ENCODE assay signal across 20 cellular contexts in genomic region chr3:32202496-32202895, GRCh38. TPM values are rescaled to one million over a fixed set of nuclear protein-coding genes. Genes with fewer than 3 reads are reported as not detected.
DNase-seq lines count a peak whose midpoint lies in the region; ATAC-seq and TF ChIP-seq lines count a peak whose summit lies in the region.
"Had no signal": no experiment of that assay in that cellular context is flagged by ENCODE, and none has a peak within 500 bp of the region (broad histone marks: within the 10 kb centered on the region; RNA-seq: fewer than 3 reads in every experiment).

No MANE protein-coding gene starts in this region.

- H3K36me3 ChIP-seq in left ventricle myocardium inferior (no peaks in the 10 kb centered on the region), right atrium auricular region (no peaks in the 10 kb centered on the region), gastrocnemius medialis (no peaks in the 10 kb centered on the region), MG63 (no peaks in the 10 kb centered on the region)

- H3K4me1 ChIP-seq in left ventricle myocardium inferior = peaks cover 69% of the 10 kb centered on the region
- H3K4me1 ChIP-seq in right atrium auricular region = peaks cover 0 to 28% of the 10 kb centered on the region in 2 donors
- peaks cover 17 to 26% of the 10 kb centered on the region in 2 donors for H3K4me1 ChIP-seq in gastrocnemius medialis

- intact Hi-C loops in left ventricle myocardium inferior (cut with micrococcal nuclease) = loop anchor here (5.0 kb wide), 1 partner anchor 35 kb away; the partner anchor contains the start of gene CMTM8
- intact Hi-C loops in gastrocnemius medialis (cut with DNase I; ENCODE audit: low total_unique reads) = no loop called here

- no peaks in the 10 kb centered on the region for H3K9me3 ChIP-seq in left ventricle myocardium inferior (replicated peaks)
- no peaks in the 10 kb centered on the region for H3K9me3 ChIP-seq in right atrium auricular region
- H3K9me3 ChIP-seq in gastrocnemius medialis = no peaks in the 10 kb centered on the region
- H3K9me3 ChIP-seq in MG63 = no peaks in the 10 kb centered on the region
- H3K9me3 ChIP-seq: SK-N-SH had no signal

- in situ Hi-C loops in gastrocnemius medialis (cut with MboI; ENCODE audit: low sequenced_read_pairs in 4 of 4) = no loop called here

- H3K27ac ChIP-seq in left ventricle myocardium inferior (replicated peaks) (peak overlapping the region; percentile 90), right atrium auricular region (no peak overlapping the region), gastrocnemius medialis (peak overlapping the region; percentile 39 to 77 (median 64))

- ATAC-seq in gastrocnemius medialis = no peak
- ATAC-seq: HCT116 had no signal

- no peak for TF ChIP-seq CTCF in left ventricle myocardium inferior (IDR thresholded peaks at IDR 0.05; ENCODE audit: borderline replicate concordance)
- TF ChIP-seq CTCF in right atrium auricular region (IDR thresholded peaks at IDR 0.05) = no peak
- TF ChIP-seq CTCF in fibroblast of mammary gland (conservative IDR thresholded peaks at IDR 0.05; ENCODE audit: control insufficient read depth, insufficient read depth, low read depth, low read length) = no peak
- TF ChIP-seq CTCF in gastrocnemius medialis (IDR thresholded peaks at IDR 0.05 in 4 of 5, conservative IDR thresholded peaks at IDR 0.05 in 1 of 5) = no peak

- H3K4me3 ChIP-seq in left ventricle myocardium inferior (no peak overlapping the region), right atrium auricular region (no peak overlapping the region), fibroblast of mammary gland (ENCODE audit: control insufficient read depth, low read depth, low read length) (no peak overlapping the region), gastrocnemius medialis (no peak overlapping the region), MG63 (no peak overlapping the region)

- H3K27me3 ChIP-seq in left ventricle myocardium inferior (ENCODE audit: low read depth) = no peaks in the 10 kb centered on the region
- H3K27me3 ChIP-seq in right atrium auricular region = no peaks in the 10 kb centered on the region
- no peaks in the 10 kb centered on the region for H3K27me3 ChIP-seq in gastrocnemius medialis
- no peaks in the 10 kb centered on the region for H3K27me3 ChIP-seq in MG63

- no peak for TF ChIP-seq POLR2A in gastrocnemius medialis (IDR thresholded peaks at IDR 0.05)

- DNase-seq in left ventricle myocardium inferior = no peak
- DNase-seq in right atrium auricular region (ENCODE audit: low spot score) = no peak
- peak; percentile 22 for DNase-seq in fibroblast of mammary gland (ENCODE audit: low read depth)
- no peak for DNase-seq in gastrocnemius medialis
- DNase-seq in SHP77 treated with DMSO at 0.1 percent for 48 hours (lab: John Stamatoyannopoulos, UW) = no peak
- DNase-seq in dermis blood vessel endothelial cell = no peak
- DNase-seq in MG63 = no peak
- DNase-seq: GDM1, GOT3, KG1, NCI-H1105, NCI-H146, NCI-H2081, NCI-H2171, NCI-H345, NCI-H524, OCI-M1, SHP77, SK-N-SH had no signal

RNA-seq across cellular contexts. Expression of gene CMTM8, which starts 36.0 kb away (rescaled TPM):
- total RNA-seq in left ventricle myocardium inferior (5.7 TPM), right atrium auricular region (1 to 10 TPM; 3.1 to 7.1 TPM), gastrocnemius medialis (1 to 10 TPM; 1.4 to 4.1 (median 2.9) TPM), dermis blood vessel endothelial cell (4.3 and 5.0 TPM in 2 replicates)
- not detected in 2 replicates for total RNA-seq in MG63 (2014; rRNA removed; shearing (Covaris generic); ENCODE audit: low replicate concordance)

Comparison
In these comparisons a context has a peak if more than half of its experiments do, and no peak if none do; other contexts are left out.
1. H3K27ac ChIP-seq: peak in left ventricle myocardium inferior (single experiment) and gastrocnemius medialis (4 of 4); none in right atrium auricular region (0 of 2).